Comparison of ENCODE assay signal across 13 cellular contexts in the genomic region with DNA sequence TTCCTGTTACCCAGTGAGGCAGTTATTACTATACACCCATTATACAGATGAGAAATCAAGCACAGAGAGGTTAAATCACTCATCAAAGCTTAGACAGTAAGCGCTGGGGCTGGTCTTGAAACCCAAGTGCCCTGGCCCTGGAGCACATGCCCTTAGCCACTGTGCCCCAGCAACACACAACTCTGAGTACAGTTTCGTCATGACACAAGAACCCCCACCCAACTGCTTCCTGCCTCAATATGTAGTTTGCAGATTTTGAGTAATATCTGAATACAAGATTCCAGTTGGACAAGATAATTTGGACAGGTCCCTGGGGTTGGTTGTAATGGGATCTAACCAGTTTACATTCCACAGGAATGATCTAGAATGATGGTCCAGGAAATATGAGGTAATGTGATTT.
A peak's percentile ranks its signal among the peaks of the same experiment; 100 is the strongest.
DNase-seq lines count a peak whose midpoint lies in the region; TF ChIP-seq lines count a peak whose summit lies in the region.
"Had no signal": no experiment of that assay in that cellular context is flagged by ENCODE, and none has a peak within 500 bp of the region (broad histone marks: within the 10 kb centered on the region; RNA-seq: fewer than 3 reads in every experiment).

No MANE protein-coding gene starts in this region.

- CTCF ChIA-PET in AG04450 (lab: Charles Lee): interaction anchor here (0.6 to 1.7 kb wide), 2 partner anchors 11 to 159 kb away, joined by 4 to 7 read pairs; no protein-coding TSS in a partner anchor

- peak overlapping the region in 1 of 2 donors; percentile 74 for H3K9ac ChIP-seq in colonic mucosa (ENCODE audit: low read depth in 2 of 2, low read length in 2 of 2)

- H3K4me3 ChIP-seq in AG04450 (ENCODE audit: low read depth, low read length) (no peak overlapping the region), colonic mucosa (no peak overlapping the region), tibial artery (no peak overlapping the region)
- H3K4me3 ChIP-seq: K562 had no signal

- TF ChIP-seq CTCF in AG04450 (IDR thresholded peaks at IDR 0.05; ENCODE audit: low read depth, low read length) (no peak), colonic mucosa (IDR thresholded peaks at IDR 0.05) (no peak), tibial artery (IDR thresholded peaks at IDR 0.05) (no peak)

- no peak overlapping the region for H3K27ac ChIP-seq in AG04450 (ENCODE audit: low read depth, low read length)
- H3K27ac ChIP-seq in colonic mucosa: peak overlapping the region; percentile 89
- H3K27ac ChIP-seq in tibial artery: no peak overlapping the region
- H3K27ac ChIP-seq: HL-60 had no signal

- H3K36me3 ChIP-seq in colonic mucosa (no peaks in the 10 kb centered on the region), tibial artery (peaks cover 0 to 4% (median 0%) of the 10 kb centered on the region in 3 donors)

- H3K27me3 ChIP-seq in AG04450 (ENCODE audit: control insufficient read depth, insufficient read depth, low read length) (no peaks in the 10 kb centered on the region), colonic mucosa (no peaks in the 10 kb centered on the region), tibial artery (no peaks in the 10 kb centered on the region)

- no peaks in the 10 kb centered on the region for H3K9me3 ChIP-seq in AG04450 (ENCODE audit: control insufficient read depth, insufficient read depth, low read length)
- H3K9me3 ChIP-seq in colonic mucosa: no peaks in the 10 kb centered on the region
- no peaks in the 10 kb centered on the region for H3K9me3 ChIP-seq in tibial artery

- H3K4me1 ChIP-seq in colonic mucosa (peaks cover 4% of the 10 kb centered on the region), tibial artery (peaks cover 0 to 3% (median 0%) of the 10 kb centered on the region in 4 donors)

- POLR2A ChIA-PET in AG04450 (lab: Yijun Ruan, JAX): interaction anchor here (0.7 kb wide), 1 partner anchor 76 kb away, joined by 4 read pairs; no protein-coding TSS in a partner anchor

- DNase-seq in AG04450 (ENCODE audit: low read depth, low spot score) (peak; percentile 20), GM04504 (ENCODE audit: low read depth) (peak; percentile 28), colonic mucosa (no peak), kidney tubule cell (ENCODE audit: low spot score) (peak; percentile 43), medulla oblongata (ENCODE audit: extremely low spot score) (no peak), tibial artery (no peak), SIG-M5 (lab: John Stamatoyannopoulos, UW) (no peak), NCI-H526 treated with DMSO at 0.1 percent for 48 hours (lab: John Stamatoyannopoulos, UW) (no peak)
- DNase-seq: NCI-H82; stimulated activated CD4-positive, alpha-beta T cell treated with anti-CD3 and anti-CD28 coated beads, Interleukin-4, amount 100 ng/mL, for 1 hour; substantia nigra had no signal

- intact Hi-C loops in colonic mucosa (cut with DNase I): no loop called here
- intact Hi-C loops in tibial artery (cut with DNase I; ENCODE audit: low total_unique reads): no loop called here

Comparison
In these comparisons a context has a peak if more than half of its experiments do, and no peak if none do; other contexts are left out.
1. DNase-seq: peak in AG04450 (single experiment), GM04504 (single experiment) and kidney tubule cell (single experiment); none in colonic mucosa (single experiment), medulla oblongata (single experiment), tibial artery (0 of 2), SIG-M5 (single experiment) and NCI-H526 treated with DMSO at 0.1 percent for 48 hours (single experiment).